Comparison of ENCODE assay signal across 15 cellular contexts in genomic region chr17:55873017-55873758, GRCh38.
DNase-seq lines count a peak whose midpoint lies in the region; ATAC-seq and TF ChIP-seq lines count a peak whose summit lies in the region.
"Had no signal": no experiment of that assay in that cellular context is flagged by ENCODE, and none has a peak within 500 bp of the region (broad histone marks: within the 10 kb centered on the region; RNA-seq: fewer than 3 reads in every experiment).

No MANE protein-coding gene starts in this region.

- no peak for TF ChIP-seq CTCF in SU-DHL-6 (IDR thresholded peaks at IDR 0.05; ENCODE audit: insufficient read depth, low read length, poor library complexity, severe bottlenecking)
- no peak for TF ChIP-seq CTCF in endothelial cell (IDR thresholded peaks at IDR 0.05; ENCODE audit: unreplicated experiment)

- H3K4me3 ChIP-seq in Karpas-422 (ENCODE audit: low read length) (peak overlapping the region; percentile 24), SU-DHL-6 (ENCODE audit: insufficient read depth, low read length, poor library complexity, severe bottlenecking) (no peak overlapping the region)
- H3K4me3 ChIP-seq: GM23338 had no signal

- peak overlapping the region; percentile 8; the same call in 1 of the 2 replicates for H2AFZ ChIP-seq in Karpas-422 (ENCODE audit: low read length)
- H2AFZ ChIP-seq in SU-DHL-6 (ENCODE audit: low read depth, low read length, severe bottlenecking) = no peak overlapping the region
- H2AFZ ChIP-seq: GM23338 had no signal

- no peak overlapping the region for H3K27ac Mint-ChIP-seq in endothelial cell (ENCODE audit: unreplicated experiment)
- H3K27ac Mint-ChIP-seq: CD14-positive monocyte; CD8-positive, alpha-beta T cell; GM23338 had no signal

- H4K20me1 ChIP-seq in Karpas-422 (ENCODE audit: insufficient read depth, low read depth, low read length) = no peaks in the 10 kb centered on the region
- no peaks in the 10 kb centered on the region for H4K20me1 ChIP-seq in SU-DHL-6 (ENCODE audit: low read depth, low read length)

- H3K36me3 Mint-ChIP-seq in endothelial cell (ENCODE audit: low read depth, unreplicated experiment) = no peaks in the 10 kb centered on the region
- H3K36me3 Mint-ChIP-seq: CD14-positive monocyte; CD8-positive, alpha-beta T cell had no signal

- no peak overlapping the region for H3K27ac ChIP-seq in Karpas-422 (ENCODE audit: low read length)
- H3K27ac ChIP-seq in SU-DHL-6 (ENCODE audit: low read depth, low read length) = peak overlapping the region; percentile 73

- H3K9me2 ChIP-seq in Karpas-422 (replicated peaks; ENCODE audit: insufficient read depth, low read length) (no peaks in the 10 kb centered on the region), SU-DHL-6 (replicated peaks; ENCODE audit: insufficient read depth, low read length) (no peaks in the 10 kb centered on the region)

- H3K79me2 ChIP-seq in Karpas-422 (ENCODE audit: low read length) (no peaks in the 10 kb centered on the region), SU-DHL-6 (ENCODE audit: insufficient read depth, low read length) (no peaks in the 10 kb centered on the region)

- peak; percentile 34 for ATAC-seq in GM21526 (IDR thresholded peaks at IDR 0.05; ENCODE audit: low FRiP score, unreplicated experiment)
- ATAC-seq in GM18873 (IDR thresholded peaks at IDR 0.05; ENCODE audit: low FRiP score, unreplicated experiment) = no peak
- ATAC-seq in HG02938 (IDR thresholded peaks at IDR 0.05; ENCODE audit: unreplicated experiment) = no peak
- ATAC-seq: CD8-positive, alpha-beta T cell; GM23338 had no signal

- peaks cover 27% of the 10 kb centered on the region for H3K4me1 ChIP-seq in Karpas-422 (ENCODE audit: low read length)

- no peaks in the 10 kb centered on the region for H3K36me3 ChIP-seq in Karpas-422 (ENCODE audit: insufficient read depth, low read length)
- H3K36me3 ChIP-seq in SU-DHL-6 (ENCODE audit: low read length) = no peaks in the 10 kb centered on the region

- H3K9me3 Mint-ChIP-seq in endothelial cell (ENCODE audit: unreplicated experiment) = peaks cover 5% of the 10 kb centered on the region
- H3K9me3 Mint-ChIP-seq: CD8-positive, alpha-beta T cell had no signal

- DNase-seq in Karpas-422 (no peak), NCI-H2227 treated with DMSO at 0.1 percent for 48 hours (lab: John Stamatoyannopoulos, UW) (no peak), endothelial cell (ENCODE audit: low spot score) (no peak)
- DNase-seq: CD8-positive, alpha-beta T cell; COR-L47; DMS153; DMS79 treated with DMSO at 0.1 percent for 48 hours; EL; H7 had no signal

- H3K9ac ChIP-seq in Karpas-422 (ENCODE audit: low read length) (no peak overlapping the region), SU-DHL-6 (ENCODE audit: low read length) (0 out of 2 replicates have a peak overlapping the region, but pooled peaks have one; percentile 11)

- H3K27me3 ChIP-seq in Karpas-422 (ENCODE audit: low read length) (no peaks in the 10 kb centered on the region), SU-DHL-6 (ENCODE audit: low read length) (no peaks in the 10 kb centered on the region)

- no peaks in the 10 kb centered on the region for H3K27me3 Mint-ChIP-seq in endothelial cell (ENCODE audit: unreplicated experiment)

- H3K9me3 ChIP-seq in Karpas-422 (ENCODE audit: low read length) (no peaks in the 10 kb centered on the region; the same call in 1 of the 2 replicates), SU-DHL-6 (ENCODE audit: insufficient read depth, low read length) (no peaks in the 10 kb centered on the region)

- H3K4me2 ChIP-seq in Karpas-422 (ENCODE audit: low read depth, low read length, poor library complexity, severe bottlenecking) = peak overlapping the region; percentile 55
- peak overlapping the region; percentile 43 for H3K4me2 ChIP-seq in SU-DHL-6 (ENCODE audit: low read depth, low read length, poor library complexity, severe bottlenecking)
- H3K4me2 ChIP-seq: GM23338 had no signal

- H3F3A ChIP-seq in SU-DHL-6 (ENCODE audit: insufficient read depth) = no peaks in the 10 kb centered on the region

- H3K4me3 Mint-ChIP-seq in endothelial cell (ENCODE audit: unreplicated experiment) = no peak overlapping the region
- H3K4me3 Mint-ChIP-seq: CD14-positive monocyte; CD8-positive, alpha-beta T cell; GM23338 had no signal

- H3K4me1 Mint-ChIP-seq in endothelial cell (ENCODE audit: unreplicated experiment) = no peaks in the 10 kb centered on the region
- H3K4me1 Mint-ChIP-seq: CD14-positive monocyte, GM23338 had no signal
